Comparison of ENCODE assay signal across 16 cellular contexts in genomic region chr12:53497461-53497860, GRCh38. TPM values are rescaled to one million over a fixed set of nuclear protein-coding genes. Genes with fewer than 3 reads are reported as not detected.
A peak's percentile ranks its signal among the peaks of the same experiment; 100 is the strongest.
DNase-seq lines count a peak whose midpoint lies in the region; ATAC-seq lines count a peak whose summit lies in the region.
"Had no signal": no experiment of that assay in that cellular context is flagged by ENCODE, and none has a peak within 500 bp of the region (broad histone marks: within the 10 kb centered on the region; RNA-seq: fewer than 3 reads in every experiment).

No MANE protein-coding gene starts in this region.

- H3K9ac ChIP-seq in iPS-20b (ENCODE audit: low read depth, low read length) = 0 out of 2 replicates have a peak overlapping the region, but pooled peaks have one; percentile 50

- peaks cover 41 to 74% (median 57%) of the 10 kb centered on the region in 3 donors for H3K4me1 Mint-ChIP-seq in CD8-positive, alpha-beta memory T cell
- peaks cover 38% of the 10 kb centered on the region for H3K4me1 Mint-ChIP-seq in activated T-helper 2 cell treated with anti-CD3 and anti-CD28 coated beads, Interferon-gamma antibody, Interleukin-2, Interleukin-4, amounts not matched to agents 10 μg/mL and 5 μg/mL and 100 μg/mL, durations not matched to agents 14 hours and 24 hours and 36 hours (ENCODE audit: low read depth)
- peaks cover 64% of the 10 kb centered on the region for H3K4me1 Mint-ChIP-seq in stimulated activated effector memory CD8-positive, alpha-beta T cell treated with anti-CD3 and anti-CD28 coated beads, Interleukin-12 subunit alpha, Interleukin-12 subunit beta, amount 100 ng/mL, for 72 hours

- no peaks in the 10 kb centered on the region for H3K27me3 Mint-ChIP-seq in CD8-positive, alpha-beta memory T cell
- no peaks in the 10 kb centered on the region for H3K27me3 Mint-ChIP-seq in activated T-helper 2 cell treated with anti-CD3 and anti-CD28 coated beads, Interferon-gamma antibody, Interleukin-2, Interleukin-4, amounts not matched to agents 10 μg/mL and 5 μg/mL and 100 μg/mL, durations not matched to agents 14 hours and 24 hours and 36 hours (ENCODE audit: low read depth)

- DNase-seq in CD8-positive, alpha-beta memory T cell = no peak
- no peak for DNase-seq in activated T-helper 2 cell treated with anti-CD3 and anti-CD28 coated beads, Interferon-gamma antibody, Interleukin-2, Interleukin-4, amounts not matched to agents 10 μg/mL and 5 μg/mL and 100 μg/mL, durations not matched to agents 14 hours and 24 hours and 36 hours (ENCODE audit: low spot score)
- DNase-seq in stimulated activated effector memory CD8-positive, alpha-beta T cell treated with anti-CD3 and anti-CD28 coated beads, Interleukin-12 subunit alpha, Interleukin-12 subunit beta, amount 100 ng/mL, for 72 hours (ENCODE audit: low spot score in 2 of 2) = no peak
- DNase-seq in cerebellar cortex (ENCODE audit: low spot score) (no peak), H4 (ENCODE audit: low spot score) (no peak)
- DNase-seq: activated CD4-positive, alpha-beta T cell treated with anti-CD3 and anti-CD28 coated beads, Interleukin-2, amount 50 U/mL, for 4 hours; hippocampal formation; NCI-H2029; NCI-H524 treated with DMSO at 0.1 percent for 48 hours; OCI-M1; stimulated activated CD4-positive, alpha-beta T cell treated with anti-CD3 and anti-CD28 coated beads, Interleukin-15, amount 100 ng/mL, for 24 hours had no signal

- POLR2A ChIA-PET in CD8-positive, alpha-beta memory T cell (lab: Charles Lee) = interaction anchor here (0.8 kb wide), 1 partner anchor 176 kb away, joined by 3 read pairs; the partner anchor contains the start of gene AAAS

- H3K27ac ChIP-seq in CD8-positive, alpha-beta memory T cell (ENCODE audit: low read depth, low read length) = no peak overlapping the region
- no peak overlapping the region for H3K27ac ChIP-seq in iPS-20b (ENCODE audit: low read length)
- H3K27ac ChIP-seq: SJSA1 had no signal

- no peaks in the 10 kb centered on the region for H3K9me3 Mint-ChIP-seq in CD8-positive, alpha-beta memory T cell
- no peaks in the 10 kb centered on the region for H3K9me3 Mint-ChIP-seq in activated T-helper 2 cell treated with anti-CD3 and anti-CD28 coated beads, Interferon-gamma antibody, Interleukin-2, Interleukin-4, amounts not matched to agents 10 μg/mL and 5 μg/mL and 100 μg/mL, durations not matched to agents 14 hours and 24 hours and 36 hours
- no peaks in the 10 kb centered on the region for H3K9me3 Mint-ChIP-seq in stimulated activated effector memory CD8-positive, alpha-beta T cell treated with anti-CD3 and anti-CD28 coated beads, Interleukin-12 subunit alpha, Interleukin-12 subunit beta, amount 100 ng/mL, for 72 hours

- no peaks in the 10 kb centered on the region for H3K27me3 ChIP-seq in CD8-positive, alpha-beta memory T cell (ENCODE audit: insufficient read depth, low read length, poor library complexity, severe bottlenecking)
- H3K27me3 ChIP-seq in iPS-20b (ENCODE audit: insufficient read depth, low read length) = no peaks in the 10 kb centered on the region
- H3K27me3 ChIP-seq: SJSA1 had no signal

- H3K9me3 ChIP-seq in CD8-positive, alpha-beta memory T cell (ENCODE audit: low read length) = no peaks in the 10 kb centered on the region
- H3K9me3 ChIP-seq in iPS-20b (ENCODE audit: insufficient read depth, low read depth, low read length) = no peaks in the 10 kb centered on the region
- H3K9me3 ChIP-seq: SJSA1 had no signal

- peaks cover 45% of the 10 kb centered on the region for H3K4me1 ChIP-seq in CD8-positive, alpha-beta memory T cell (ENCODE audit: insufficient read depth, low read length)
- peaks cover 42% of the 10 kb centered on the region for H3K4me1 ChIP-seq in iPS-20b (ENCODE audit: insufficient read depth, low read length)

- no peak for ATAC-seq in stimulated activated effector memory CD8-positive, alpha-beta T cell treated with anti-CD3 and anti-CD28 coated beads, Interleukin-12 subunit alpha, Interleukin-12 subunit beta, amount 100 ng/mL, for 72 hours
- ATAC-seq in HG03565 (IDR thresholded peaks at IDR 0.05; ENCODE audit: unreplicated experiment) = no peak

- intact Hi-C loops in activated T-helper 2 cell treated with anti-CD3 and anti-CD28 coated beads, Interferon-gamma antibody, Interleukin-2, Interleukin-4, amounts not matched to agents 10 μg/mL and 5 μg/mL and 100 μg/mL, durations not matched to agents 14 hours and 24 hours and 36 hours (cut with micrococcal nuclease) = no loop called here

- peaks cover 0 to 12% (median 1%) of the 10 kb centered on the region in 3 donors for H3K36me3 Mint-ChIP-seq in CD8-positive, alpha-beta memory T cell
- H3K36me3 Mint-ChIP-seq in activated T-helper 2 cell treated with anti-CD3 and anti-CD28 coated beads, Interferon-gamma antibody, Interleukin-2, Interleukin-4, amounts not matched to agents 10 μg/mL and 5 μg/mL and 100 μg/mL, durations not matched to agents 14 hours and 24 hours and 36 hours (ENCODE audit: low read depth) = peaks cover 3% of the 10 kb centered on the region
- peaks cover 24% of the 10 kb centered on the region for H3K36me3 Mint-ChIP-seq in stimulated activated effector memory CD8-positive, alpha-beta T cell treated with anti-CD3 and anti-CD28 coated beads, Interleukin-12 subunit alpha, Interleukin-12 subunit beta, amount 100 ng/mL, for 72 hours

- CTCF ChIA-PET in CD8-positive, alpha-beta memory T cell (lab: Charles Lee) = interaction anchor here (1.5 to 1.7 kb wide), 2 partner anchors 16 to 153 kb away, joined by 3 to 4 read pairs; no protein-coding TSS in a partner anchor

- H3K36me3 ChIP-seq in CD8-positive, alpha-beta memory T cell (ENCODE audit: insufficient read depth, low read length) = no peaks in the 10 kb centered on the region
- no peaks in the 10 kb centered on the region for H3K36me3 ChIP-seq in iPS-20b (ENCODE audit: insufficient read depth, low read depth, low read length)
- H3K36me3 ChIP-seq: SJSA1 had no signal

- no peak overlapping the region for H3K4me3 ChIP-seq in CD8-positive, alpha-beta memory T cell (ENCODE audit: low read length)
- H3K4me3 ChIP-seq in iPS-20b (ENCODE audit: low read length) = no peak overlapping the region
- H3K4me3 ChIP-seq: SJSA1 had no signal

- H3K27ac Mint-ChIP-seq in CD8-positive, alpha-beta memory T cell = peak overlapping the region in 7 of 8 donors; percentile 22 to 91 (median 79)
- no peak overlapping the region for H3K27ac Mint-ChIP-seq in activated T-helper 2 cell treated with anti-CD3 and anti-CD28 coated beads, Interferon-gamma antibody, Interleukin-2, Interleukin-4, amounts not matched to agents 10 μg/mL and 5 μg/mL and 100 μg/mL, durations not matched to agents 14 hours and 24 hours and 36 hours
- H3K27ac Mint-ChIP-seq in stimulated activated effector memory CD8-positive, alpha-beta T cell treated with anti-CD3 and anti-CD28 coated beads, Interleukin-12 subunit alpha, Interleukin-12 subunit beta, amount 100 ng/mL, for 72 hours = peak overlapping the region; percentile 13

- peak overlapping the region in 6 of 7 donors; percentile 45 to 96 (median 87) for H3K4me3 Mint-ChIP-seq in CD8-positive, alpha-beta memory T cell
- peak overlapping the region; percentile 1 for H3K4me3 Mint-ChIP-seq in activated T-helper 2 cell treated with anti-CD3 and anti-CD28 coated beads, Interferon-gamma antibody, Interleukin-2, Interleukin-4, amounts not matched to agents 10 μg/mL and 5 μg/mL and 100 μg/mL, durations not matched to agents 14 hours and 24 hours and 36 hours (ENCODE audit: low read depth)
- no peak overlapping the region for H3K4me3 Mint-ChIP-seq in stimulated activated effector memory CD8-positive, alpha-beta T cell treated with anti-CD3 and anti-CD28 coated beads, Interleukin-12 subunit alpha, Interleukin-12 subunit beta, amount 100 ng/mL, for 72 hours

RNA-seq across cellular contexts. Expression of gene MAP3K12, which starts 1.8 kb away (rescaled TPM):
- total RNA-seq in CD8-positive, alpha-beta memory T cell = 10 to 100 TPM; 11.9 TPM
- polyA plus RNA-seq in CD8-positive, alpha-beta memory T cell = 6.9 TPM
- 14.4 and 14.7 TPM in 2 replicates for total RNA-seq in activated T-helper 2 cell treated with anti-CD3 and anti-CD28 coated beads, Interferon-gamma antibody, Interleukin-2, Interleukin-4, amounts not matched to agents 10 μg/mL and 5 μg/mL and 100 μg/mL, durations not matched to agents 14 hours and 24 hours and 36 hours
- total RNA-seq in H4 (2014; rRNA removed; shearing (Covaris generic)) = 9.1 and 14.3 TPM in 2 replicates

RNA-seq across cellular contexts. Expression of gene TARBP2, which starts 3.6 kb away (rescaled TPM):
- total RNA-seq in CD8-positive, alpha-beta memory T cell = 10 to 100 TPM; 62.1 to 65.1 TPM
- 26.3 TPM for polyA plus RNA-seq in CD8-positive, alpha-beta memory T cell
- 43.9 and 47.0 TPM in 2 replicates for total RNA-seq in activated T-helper 2 cell treated with anti-CD3 and anti-CD28 coated beads, Interferon-gamma antibody, Interleukin-2, Interleukin-4, amounts not matched to agents 10 μg/mL and 5 μg/mL and 100 μg/mL, durations not matched to agents 14 hours and 24 hours and 36 hours
- total RNA-seq in H4 (2014; rRNA removed; shearing (Covaris generic)) = 46.4 and 47.0 TPM in 2 replicates

RNA-seq across cellular contexts. Expression of gene NPFF, which starts 9.8 kb away (rescaled TPM):
- total RNA-seq in CD8-positive, alpha-beta memory T cell = not detected
- polyA plus RNA-seq in CD8-positive, alpha-beta memory T cell = not detected
- not detected in 2 replicates for total RNA-seq in activated T-helper 2 cell treated with anti-CD3 and anti-CD28 coated beads, Interferon-gamma antibody, Interleukin-2, Interleukin-4, amounts not matched to agents 10 μg/mL and 5 μg/mL and 100 μg/mL, durations not matched to agents 14 hours and 24 hours and 36 hours
- not detected in 2 replicates for total RNA-seq in H4 (2014; rRNA removed; shearing (Covaris generic))
- total RNA-seq: dermis microvascular lymphatic vessel endothelial cell, M059J, SJSA1 had no signal

RNA-seq across cellular contexts. Expression of gene PCBP2, which starts 45.6 kb away (rescaled TPM):
- total RNA-seq in CD8-positive, alpha-beta memory T cell = 1,000 to 10,000 TPM in 1 of 2 experiments, 100 to 1,000 TPM in 1; 995 to 1,025 TPM
- polyA plus RNA-seq in CD8-positive, alpha-beta memory T cell = 104 TPM
- total RNA-seq in activated T-helper 2 cell treated with anti-CD3 and anti-CD28 coated beads, Interferon-gamma antibody, Interleukin-2, Interleukin-4, amounts not matched to agents 10 μg/mL and 5 μg/mL and 100 μg/mL, durations not matched to agents 14 hours and 24 hours and 36 hours = 985 and 1,001 TPM in 2 replicates
- total RNA-seq in H4 (2014; rRNA removed; shearing (Covaris generic)) = 187 and 206 TPM in 2 replicates

RNA-seq across cellular contexts. Expression of gene PRR13, which starts 55.9 kb away (rescaled TPM):
- total RNA-seq in CD8-positive, alpha-beta memory T cell = 100 to 1,000 TPM; 234 to 236 TPM
- polyA plus RNA-seq in CD8-positive, alpha-beta memory T cell = 602 TPM
- 178 and 198 TPM in 2 replicates for total RNA-seq in activated T-helper 2 cell treated with anti-CD3 and anti-CD28 coated beads, Interferon-gamma antibody, Interleukin-2, Interleukin-4, amounts not matched to agents 10 μg/mL and 5 μg/mL and 100 μg/mL, durations not matched to agents 14 hours and 24 hours and 36 hours
- total RNA-seq in H4 (2014; rRNA removed; shearing (Covaris generic)) = 59.6 and 110 TPM in 2 replicates
